In genomic region chr10:97422921-97423420, GRCh38 we compare ENCODE assay signal across 8 cellular contexts.
DNase-seq lines count a peak whose midpoint lies in the region; FAIRE-seq lines count a peak whose summit lies in the region.
"Had no signal": no experiment of that assay in that cellular context is flagged by ENCODE, and none has a peak within 500 bp of the region (broad histone marks: within the 10 kb centered on the region; RNA-seq: fewer than 3 reads in every experiment).

No MANE protein-coding gene starts in this region.

- DNase-seq in AG08395 (ENCODE audit: low spot score) (peak; percentile 51), RCC 7860 (ENCODE audit: low spot score) (peak; percentile 89), epithelial cell of prostate (ENCODE audit: low read depth, low spot score) (no peak), Kasumi-1 (lab: John Stamatoyannopoulos, UW) (no peak), posterior cingulate gyrus (no peak), NCI-H146 (lab: John Stamatoyannopoulos, UW) (no peak)
- DNase-seq: DMS79 treated with DMSO at 0.1 percent for 48 hours, sigmoid colon had no signal

- FAIRE-seq in RCC 7860 (lab: Jason Lieb, UNC) = peak; percentile 90

- intact Hi-C loops in posterior cingulate gyrus (cut with DNase I) = no loop called here

- peak overlapping the region; percentile 91 for H3K27ac ChIP-seq in epithelial cell of prostate

Comparison
In these comparisons a context has a peak if more than half of its experiments do, and no peak if none do; other contexts are left out.
1. DNase-seq: peak in AG08395 (single experiment) and RCC 7860 (single experiment); none in epithelial cell of prostate (single experiment), Kasumi-1 (0 of 2), posterior cingulate gyrus (0 of 10) and NCI-H146 (single experiment).